ENCODE assay signal across 20 cellular contexts in genomic region chr10:46254467-46254866, GRCh38. TPM values are rescaled to one million over a fixed set of nuclear protein-coding genes. Genes with fewer than 3 reads are reported as not detected.
DNase-seq lines count a peak whose midpoint lies in the region; TF ChIP-seq lines count a peak whose summit lies in the region.
"Had no signal": no experiment of that assay in that cellular context is flagged by ENCODE, and none has a peak within 500 bp of the region (broad histone marks: within the 10 kb centered on the region; RNA-seq: fewer than 3 reads in every experiment).

No MANE protein-coding gene starts in this region.

- no peaks in the 10 kb centered on the region for H3K27me3 Mint-ChIP-seq in activated T-helper 1 cell treated with anti-CD3 and anti-CD28 coated beads, Interleukin-12 subunit alpha, Interleukin-12 subunit beta, Interleukin-2, Interleukin-4 antibody, amounts not matched to agents 30 ng/mL and 10 ng/mL and 1 ng/mL, durations not matched to agents 14 hours and 24 hours and 36 hours (ENCODE audit: insufficient read depth)
- H3K27me3 Mint-ChIP-seq: CD4-positive, CD25-positive, alpha-beta regulatory T cell had no signal

- intact Hi-C loops in activated T-helper 1 cell treated with anti-CD3 and anti-CD28 coated beads, Interleukin-12 subunit alpha, Interleukin-12 subunit beta, Interleukin-2, Interleukin-4 antibody, amounts not matched to agents 30 ng/mL and 10 ng/mL and 1 ng/mL, durations not matched to agents 14 hours and 24 hours and 36 hours (cut with micrococcal nuclease): loop anchor here (10.0 kb wide), 1 partner anchor 1020 kb away; no protein-coding TSS in a partner anchor
- intact Hi-C loops in posterior vena cava (cut with DNase I): no loop called here

- H3K9me3 Mint-ChIP-seq in activated T-helper 1 cell treated with anti-CD3 and anti-CD28 coated beads, Interleukin-12 subunit alpha, Interleukin-12 subunit beta, Interleukin-2, Interleukin-4 antibody, amounts not matched to agents 30 ng/mL and 10 ng/mL and 1 ng/mL, durations not matched to agents 14 hours and 24 hours and 36 hours: no peaks in the 10 kb centered on the region
- H3K9me3 Mint-ChIP-seq: CD4-positive, CD25-positive, alpha-beta regulatory T cell; GM23338; H9 had no signal

- H3K4me3 ChIP-seq in coronary artery: no peak overlapping the region
- H3K4me3 ChIP-seq in MG63: no peak overlapping the region
- H3K4me3 ChIP-seq: BLaER1, GM23338 had no signal

- peak overlapping the region; percentile 1 for H3K27ac Mint-ChIP-seq in activated T-helper 1 cell treated with anti-CD3 and anti-CD28 coated beads, Interleukin-12 subunit alpha, Interleukin-12 subunit beta, Interleukin-2, Interleukin-4 antibody, amounts not matched to agents 30 ng/mL and 10 ng/mL and 1 ng/mL, durations not matched to agents 14 hours and 24 hours and 36 hours
- H3K27ac Mint-ChIP-seq: GM23338, H9 had no signal

- H3K9me3 ChIP-seq in MG63: no peaks in the 10 kb centered on the region
- H3K9me3 ChIP-seq: BLaER1 had no signal

- no peak for TF ChIP-seq CTCF in coronary artery (IDR thresholded peaks at IDR 0.05)

- peaks cover 5% of the 10 kb centered on the region for H3K4me1 Mint-ChIP-seq in activated T-helper 1 cell treated with anti-CD3 and anti-CD28 coated beads, Interleukin-12 subunit alpha, Interleukin-12 subunit beta, Interleukin-2, Interleukin-4 antibody, amounts not matched to agents 30 ng/mL and 10 ng/mL and 1 ng/mL, durations not matched to agents 14 hours and 24 hours and 36 hours (ENCODE audit: low read depth)

- H3K27ac ChIP-seq in coronary artery: no peak overlapping the region
- H3K27ac ChIP-seq: BLaER1 had no signal

- H3K27me3 ChIP-seq in MG63: no peaks in the 10 kb centered on the region
- H3K27me3 ChIP-seq: BLaER1 had no signal

- H3K36me3 Mint-ChIP-seq in activated T-helper 1 cell treated with anti-CD3 and anti-CD28 coated beads, Interleukin-12 subunit alpha, Interleukin-12 subunit beta, Interleukin-2, Interleukin-4 antibody, amounts not matched to agents 30 ng/mL and 10 ng/mL and 1 ng/mL, durations not matched to agents 14 hours and 24 hours and 36 hours (ENCODE audit: low read depth): peaks cover 22% of the 10 kb centered on the region

- no peak overlapping the region for H3K4me3 Mint-ChIP-seq in activated T-helper 1 cell treated with anti-CD3 and anti-CD28 coated beads, Interleukin-12 subunit alpha, Interleukin-12 subunit beta, Interleukin-2, Interleukin-4 antibody, amounts not matched to agents 30 ng/mL and 10 ng/mL and 1 ng/mL, durations not matched to agents 14 hours and 24 hours and 36 hours
- H3K4me3 Mint-ChIP-seq: CD4-positive, CD25-positive, alpha-beta regulatory T cell; GM23338; H9 had no signal

- peak; percentile 37 for DNase-seq in activated CD8-positive, alpha-beta memory T cell treated with anti-CD3 and anti-CD28 coated beads, Interleukin-2, amount 50 U/mL, for 48 hours
- DNase-seq in activated CD8-positive, alpha-beta memory T cell treated with anti-CD3 and anti-CD28 coated beads for 24 hours: no peak
- DNase-seq in activated T-helper 1 cell treated with anti-CD3 and anti-CD28 coated beads, Interleukin-12 subunit alpha, Interleukin-12 subunit beta, Interleukin-2, Interleukin-4 antibody, amounts not matched to agents 30 ng/mL and 10 ng/mL and 1 ng/mL, durations not matched to agents 14 hours and 24 hours and 36 hours (ENCODE audit: low spot score): no peak
- peak; percentile 24 for DNase-seq in coronary artery (ENCODE audit: low spot score)
- DNase-seq in posterior vena cava (ENCODE audit: low spot score): peak; percentile 31
- no peak for DNase-seq in MG63
- DNase-seq in T-helper 1 cell: no peak
- DNase-seq: CD4-positive, CD25-positive, alpha-beta regulatory T cell; H9; NCI-H1092; NCI-H1436; NCI-H187; NCI-H2081 treated with DMSO at 0.1 percent for 48 hours; NCI-H2171; NCI-H226; NCI-H524; NCI-H748 treated with DMSO at 0.1 percent for 48 hours had no signal

- H3K36me3 ChIP-seq in MG63: no peaks in the 10 kb centered on the region

RNA-seq across cellular contexts. Expression of gene ANTXRL, which starts 32.3 kb away (rescaled TPM):
- not detected in 2 replicates for total RNA-seq in activated T-helper 1 cell treated with anti-CD3 and anti-CD28 coated beads, Interleukin-12 subunit alpha, Interleukin-12 subunit beta, Interleukin-2, Interleukin-4 antibody, amounts not matched to agents 30 ng/mL and 10 ng/mL and 1 ng/mL, durations not matched to agents 14 hours and 24 hours and 36 hours
- total RNA-seq in posterior vena cava: not detected
- total RNA-seq in MG63 (2014; rRNA removed; shearing (Covaris generic); ENCODE audit: low replicate concordance): not detected in 2 replicates
- total RNA-seq: CD4-positive, CD25-positive, alpha-beta regulatory T cell; GM23338; H9; HT-29 had no signal

Comparison
In these comparisons a context has a peak if more than half of its experiments do, and no peak if none do; other contexts are left out.
1. DNase-seq: peak in activated CD8-positive, alpha-beta memory T cell treated with anti-CD3 and anti-CD28 coated beads, Interleukin-2, amount 50 U/mL, for 48 hours (single experiment), coronary artery (single experiment) and posterior vena cava (single experiment); none in activated CD8-positive, alpha-beta memory T cell treated with anti-CD3 and anti-CD28 coated beads for 24 hours (single experiment), activated T-helper 1 cell treated with anti-CD3 and anti-CD28 coated beads, Interleukin-12 subunit alpha, Interleukin-12 subunit beta, Interleukin-2, Interleukin-4 antibody, amounts not matched to agents 30 ng/mL and 10 ng/mL and 1 ng/mL, durations not matched to agents 14 hours and 24 hours and 36 hours (single experiment), MG63 (single experiment) and T-helper 1 cell (0 of 5).